Comparison of ENCODE assay signal across 10 cellular contexts in the genomic region with DNA sequence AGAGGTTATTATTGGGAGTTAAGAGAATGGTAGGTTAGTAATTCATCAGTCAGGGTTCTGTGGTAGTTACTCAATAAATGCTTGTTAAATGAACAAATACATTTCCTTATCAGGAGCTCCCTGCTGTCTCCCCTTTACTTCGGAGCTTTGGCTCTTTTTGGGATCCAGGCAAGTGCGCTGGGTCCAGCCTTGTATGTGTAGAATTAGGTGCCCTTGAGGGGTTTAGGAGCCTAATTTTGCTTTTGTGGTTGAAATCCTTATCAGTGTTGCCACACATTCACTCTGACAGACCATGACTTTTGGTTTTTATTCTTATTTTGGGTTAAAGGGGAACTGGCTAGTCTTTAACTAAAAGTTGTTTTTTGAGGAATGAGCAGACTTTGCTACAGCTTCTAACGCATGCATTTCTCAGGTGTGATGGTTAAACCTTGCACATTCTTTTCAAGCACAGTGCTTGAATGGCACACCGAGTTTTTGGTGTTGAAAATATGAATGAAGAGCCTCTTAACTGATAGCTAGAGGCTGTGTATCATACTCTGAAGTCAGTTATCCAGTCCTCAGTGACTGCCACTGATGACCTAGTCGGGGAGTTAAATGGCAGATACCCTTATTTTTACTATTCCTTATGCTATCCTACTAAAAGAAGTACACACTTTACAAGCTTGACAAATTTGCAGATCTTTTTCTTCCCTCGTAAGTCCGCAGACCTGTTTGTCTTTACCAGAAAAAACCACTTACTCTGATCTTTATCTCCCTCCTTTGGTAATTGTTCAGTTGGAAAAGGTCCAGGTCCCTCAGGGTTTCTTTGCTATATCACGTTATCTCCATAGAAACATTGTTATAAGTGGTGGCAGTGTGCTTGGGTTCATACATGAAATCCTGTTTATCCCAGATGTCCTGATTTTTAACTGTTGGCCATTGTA. TPM values are rescaled to one million over a fixed set of nuclear protein-coding genes. Genes with fewer than 3 reads are reported as not detected.
DNase-seq lines count a peak whose midpoint lies in the region; ATAC-seq, FAIRE-seq and TF ChIP-seq lines count a peak whose summit lies in the region.
"Had no signal": no experiment of that assay in that cellular context is flagged by ENCODE, and none has a peak within 500 bp of the region (broad histone marks: within the 10 kb centered on the region; RNA-seq: fewer than 3 reads in every experiment).

No MANE protein-coding gene starts in this region.

- H3K4me1 ChIP-seq in breast epithelium, result peaks cover 0 to 8% of the 10 kb centered on the region in 2 donors

- H3K27ac Mint-ChIP-seq in MCF 10A (ENCODE audit: low read depth, unreplicated experiment), result peak overlapping the region; percentile 74
- H3K27ac Mint-ChIP-seq in activated naive CD8-positive, alpha-beta T cell treated with anti-CD3 and anti-CD28 coated beads for 36 hours, result peak overlapping the region; percentile 5
- H3K27ac Mint-ChIP-seq: T-helper 1 cell treated with Interleukin-12 subunit alpha and Interleukin-12 subunit beta and Interleukin-4 antibody, amounts not matched to agents 30 μg/mL and 1 μg/mL, for 36 hours had no signal

- no peak overlapping the region for H3K4me3 Mint-ChIP-seq in MCF 10A (ENCODE audit: unreplicated experiment)
- no peak overlapping the region for H3K4me3 Mint-ChIP-seq in activated naive CD8-positive, alpha-beta T cell treated with anti-CD3 and anti-CD28 coated beads for 36 hours
- H3K4me3 Mint-ChIP-seq: T-helper 1 cell treated with Interleukin-12 subunit alpha and Interleukin-12 subunit beta and Interleukin-4 antibody, amounts not matched to agents 30 μg/mL and 1 μg/mL, for 36 hours had no signal

- FAIRE-seq in D721Med (lab: Jason Lieb, UNC), result no peak

- no TSS peak for BruUV-seq in MCF 10A (replicated peaks; lab: Mats Ljungman, UMichigan)

- intact Hi-C loops in MCF 10A (cut with micrococcal nuclease), result no loop called here
- intact Hi-C loops in breast epithelium (cut with DNase I; ENCODE audit: low total_unique reads), result no loop called here

- no peaks in the 10 kb centered on the region for H3K9me3 Mint-ChIP-seq in MCF 10A (ENCODE audit: unreplicated experiment)
- H3K9me3 Mint-ChIP-seq in activated naive CD8-positive, alpha-beta T cell treated with anti-CD3 and anti-CD28 coated beads for 36 hours, result no peaks in the 10 kb centered on the region
- H3K9me3 Mint-ChIP-seq: T-helper 1 cell treated with Interleukin-12 subunit alpha and Interleukin-12 subunit beta and Interleukin-4 antibody, amounts not matched to agents 30 μg/mL and 1 μg/mL, for 36 hours had no signal

- H3K27ac ChIP-seq in breast epithelium, result peak overlapping the region in 1 of 2 donors; percentile 29

- no peak overlapping the region for H3K4me3 ChIP-seq in breast epithelium

- H3K27me3 Mint-ChIP-seq in MCF 10A (ENCODE audit: insufficient read depth, unreplicated experiment), result no peaks in the 10 kb centered on the region
- no peaks in the 10 kb centered on the region for H3K27me3 Mint-ChIP-seq in activated naive CD8-positive, alpha-beta T cell treated with anti-CD3 and anti-CD28 coated beads for 36 hours

- TF ChIP-seq POLR2A in breast epithelium (IDR thresholded peaks at IDR 0.05), result no peak

- H3K4me1 Mint-ChIP-seq in MCF 10A (ENCODE audit: insufficient read depth, unreplicated experiment), result peaks cover 5% of the 10 kb centered on the region
- peaks cover 7% of the 10 kb centered on the region for H3K4me1 Mint-ChIP-seq in activated naive CD8-positive, alpha-beta T cell treated with anti-CD3 and anti-CD28 coated beads for 36 hours

- no peaks in the 10 kb centered on the region for H3K9me3 ChIP-seq in breast epithelium

- POLR2A ChIA-PET in MCF 10A (lab: Yijun Ruan, JAX), result interaction anchor here (0.9 to 1.9 kb wide), 9 partner anchors 7 to 95 kb away, joined by 3 to 6 read pairs (median 4); no protein-coding TSS in a partner anchor

- no peaks in the 10 kb centered on the region for H3K36me3 ChIP-seq in breast epithelium

- peaks cover 94% of the 10 kb centered on the region for H3K36me3 Mint-ChIP-seq in MCF 10A (ENCODE audit: insufficient read depth, unreplicated experiment)
- peaks cover 23% of the 10 kb centered on the region for H3K36me3 Mint-ChIP-seq in activated naive CD8-positive, alpha-beta T cell treated with anti-CD3 and anti-CD28 coated beads for 36 hours

- ATAC-seq in HG02642 (IDR thresholded peaks at IDR 0.05; ENCODE audit: poor library complexity, unreplicated experiment), result no peak

- DNase-seq in MCF 10A (ENCODE audit: unreplicated experiment) (no peak), breast epithelium (ENCODE audit: low spot score in 2 of 2) (no peak), NCI-H69 (lab: John Stamatoyannopoulos, UW) (peak; percentile 93), D721Med (ENCODE audit: insufficient read length, low spot score) (no peak), EL (no peak), NCI-H446 (lab: John Stamatoyannopoulos, UW) (no peak)
- no peak for DNase-seq in activated naive CD8-positive, alpha-beta T cell treated with anti-CD3 and anti-CD28 coated beads for 36 hours
- DNase-seq: AML-193 had no signal

- no peak for TF ChIP-seq CTCF in MCF 10A (IDR thresholded peaks at IDR 0.05; ENCODE audit: unreplicated experiment)
- TF ChIP-seq CTCF in breast epithelium (IDR thresholded peaks at IDR 0.05), result no peak
- TF ChIP-seq CTCF in D721Med (IDR thresholded peaks at IDR 0.05; ENCODE audit: insufficient read depth, missing control alignments), result no peak

- CTCF ChIA-PET in MCF 10A (lab: Yijun Ruan, JAX), result interaction anchor here (0.6 to 18.0 kb wide), 14 partner anchors 9 to 903 kb away, joined by 3 to 616 read pairs (median 4); a partner anchor contains a TSS

- H3K27me3 ChIP-seq in breast epithelium, result no peaks in the 10 kb centered on the region

RNA-seq across cellular contexts. Expression of a gene that starts 50.7 kb away (rescaled TPM):
- total RNA-seq in MCF 10A (2022) (33.2 and 48.1 TPM in 2 replicates), breast epithelium (100 to 1,000 TPM in 1 of 3 donors, 10 to 100 TPM in 2; 88.5 to 132 (median 92.3) TPM)
- total RNA-seq in activated naive CD8-positive, alpha-beta T cell treated with anti-CD3 and anti-CD28 coated beads for 36 hours, result 100 to 1,000 TPM; 156 to 162 TPM

RNA-seq across cellular contexts. Expression of a gene that starts 58.0 kb away (rescaled TPM):
- total RNA-seq in MCF 10A (2022) (141 and 174 TPM in 2 replicates), breast epithelium (10 to 100 TPM; 24.0 to 41.6 (median 40.3) TPM)
- total RNA-seq in activated naive CD8-positive, alpha-beta T cell treated with anti-CD3 and anti-CD28 coated beads for 36 hours, result 100 to 1,000 TPM in 1 of 2 experiments, 10 to 100 TPM in 1; 99.6 to 102 TPM
